In the genomic region with DNA sequence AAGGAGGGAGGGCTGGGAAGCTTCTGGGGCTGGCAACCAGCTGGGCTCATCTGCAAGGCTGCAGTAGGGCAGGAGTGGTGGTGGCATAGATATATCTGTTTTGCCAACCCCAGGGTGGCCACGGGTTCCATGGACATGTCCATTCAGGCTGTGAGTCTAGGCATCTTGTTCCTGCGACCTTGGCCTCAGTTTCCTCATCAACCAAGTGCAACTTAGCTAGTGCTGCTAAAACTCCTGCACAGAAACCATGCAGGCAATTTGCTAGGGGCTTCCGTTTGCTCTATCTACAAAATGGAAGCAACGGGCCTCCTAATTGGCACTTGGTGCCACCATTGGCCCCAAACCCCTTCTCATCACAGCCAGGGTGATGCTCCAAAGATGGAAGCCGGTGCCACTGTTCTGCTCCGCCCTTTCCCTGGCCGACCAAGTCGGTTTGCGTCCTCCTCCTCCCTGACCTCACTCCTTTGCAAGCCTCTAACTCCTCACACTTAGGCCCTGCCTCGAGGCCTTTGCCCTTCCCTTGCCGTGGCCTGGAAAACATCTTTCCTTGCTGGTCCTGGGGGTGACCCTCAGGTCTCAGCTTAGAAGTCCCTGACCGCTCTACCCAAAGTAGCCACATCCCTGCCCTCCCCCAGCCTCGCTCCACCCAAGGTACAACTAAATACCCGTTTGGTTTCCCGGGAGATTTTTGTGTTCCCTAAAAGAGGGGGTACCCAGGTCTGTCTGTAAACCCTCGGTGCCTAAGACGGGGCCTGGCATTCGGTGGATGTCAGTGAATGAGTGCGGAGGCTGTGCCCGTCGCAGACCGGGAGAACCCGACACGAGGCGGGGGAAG, we compare ENCODE assay signal across 1 cellular context.
TF ChIP-seq lines count a peak whose summit lies in the region.

No MANE protein-coding gene starts in this region.

TF ChIP-seq in H1, 55 proteins besides CTCF, POLR2A, EP300 and RAD21:
- TF ChIP-seq, protein P1, sequence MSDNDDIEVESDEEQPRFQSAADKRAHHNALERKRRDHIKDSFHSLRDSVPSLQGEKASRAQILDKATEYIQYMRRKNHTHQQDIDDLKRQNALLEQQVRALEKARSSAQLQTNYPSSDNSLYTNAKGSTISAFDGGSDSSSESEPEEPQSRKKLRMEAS (IDR thresholded peaks at IDR 0.05) = peak; percentile 98
- TF ChIP-seq CHD2 (IDR thresholded peaks at IDR 0.05; ENCODE audit: low read length) (peak; percentile 67; the same call in 1 of the 2 replicates), YY1 (IDR thresholded peaks at IDR 0.05; ENCODE audit: low read depth, low read length) (no peak; the same call in 1 of the 2 replicates), BCL11A (IDR thresholded peaks at IDR 0.05; ENCODE audit: low read depth in 2 of 2, low read length in 2 of 2) (no peak), FOSL1 (IDR thresholded peaks at IDR 0.05; ENCODE audit: insufficient read depth, low read depth, low read length) (no peak), TAF7 (optimal IDR thresholded peaks at IDR 0.05; ENCODE audit: borderline replicate concordance, low read depth, low read length) (no peak), ASH2L (IDR thresholded peaks at IDR 0.05; ENCODE audit: low read length) (peak; percentile 45)
- TF ChIP-seq, protein P2, sequence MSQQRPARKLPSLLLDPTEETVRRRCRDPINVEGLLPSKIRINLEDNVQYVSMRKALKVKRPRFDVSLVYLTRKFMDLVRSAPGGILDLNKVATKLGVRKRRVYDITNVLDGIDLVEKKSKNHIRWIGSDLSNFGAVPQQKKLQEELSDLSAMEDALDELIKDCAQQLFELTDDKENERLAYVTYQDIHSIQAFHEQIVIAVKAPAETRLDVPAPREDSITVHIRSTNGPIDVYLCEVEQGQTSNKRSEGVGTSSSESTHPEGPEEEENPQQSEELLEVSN (IDR thresholded peaks at IDR 0.05) = peak; percentile 98; the same call in 1 of the 2 replicates
